Comparison of ENCODE assay signal across 8 cellular contexts in the genomic region with DNA sequence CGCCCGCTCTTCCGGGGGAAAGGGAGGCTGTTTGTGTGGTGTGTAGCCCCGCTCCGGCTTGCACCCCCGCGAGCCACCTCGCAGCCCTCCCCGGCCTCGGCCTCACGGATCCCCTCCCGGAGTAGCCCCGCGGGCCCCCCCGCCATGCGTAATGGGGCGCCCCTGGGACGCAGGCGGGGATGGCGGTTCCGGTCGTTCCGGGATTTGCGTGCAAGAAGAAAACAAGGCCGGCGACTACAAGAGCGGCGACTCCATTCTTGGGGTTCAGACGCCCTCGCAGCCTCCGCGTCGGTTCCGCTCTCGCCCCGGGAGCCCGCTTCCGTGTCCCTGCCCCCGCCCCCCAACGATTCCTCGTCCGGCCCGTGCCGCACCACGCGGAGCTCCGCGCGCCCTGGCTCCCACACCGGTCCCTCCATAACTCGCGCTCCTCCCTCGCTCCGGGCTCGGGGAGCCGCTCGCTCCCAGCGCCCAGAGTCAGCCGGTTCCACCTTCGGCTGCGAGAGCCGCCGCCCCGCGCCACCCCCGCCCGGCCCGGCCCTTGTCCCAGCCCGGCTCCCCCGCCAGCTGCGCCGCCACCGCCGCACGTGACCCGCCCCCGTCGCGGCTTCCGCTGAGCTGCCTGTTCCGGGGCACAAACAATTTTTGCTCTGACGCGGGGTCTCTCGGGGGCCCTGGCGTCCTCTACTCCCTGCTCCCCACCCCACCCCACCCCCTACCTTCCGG.
DNase-seq lines count a peak whose midpoint lies in the region; ATAC-seq and TF ChIP-seq lines count a peak whose summit lies in the region.

No MANE protein-coding gene starts in this region.

- H3K4me1 Mint-ChIP-seq in mesothelial cell of epicardium = peaks cover 26% of the 10 kb centered on the region
- H3K4me1 Mint-ChIP-seq in stimulated activated effector memory CD8-positive, alpha-beta T cell treated with anti-CD3 and anti-CD28 coated beads, Interleukin-12 subunit alpha, Interleukin-12 subunit beta, amount 100 ng/mL, for 72 hours = peaks cover 25% of the 10 kb centered on the region

- peak overlapping the region; percentile 70 for H3K4me3 Mint-ChIP-seq in mesothelial cell of epicardium
- peak overlapping the region; percentile 86 for H3K4me3 Mint-ChIP-seq in stimulated activated effector memory CD8-positive, alpha-beta T cell treated with anti-CD3 and anti-CD28 coated beads, Interleukin-12 subunit alpha, Interleukin-12 subunit beta, amount 100 ng/mL, for 72 hours

- H3K9me3 Mint-ChIP-seq in mesothelial cell of epicardium = peaks cover 14% of the 10 kb centered on the region
- H3K9me3 Mint-ChIP-seq in stimulated activated effector memory CD8-positive, alpha-beta T cell treated with anti-CD3 and anti-CD28 coated beads, Interleukin-12 subunit alpha, Interleukin-12 subunit beta, amount 100 ng/mL, for 72 hours = no peaks in the 10 kb centered on the region

- ATAC-seq in stimulated activated effector memory CD8-positive, alpha-beta T cell treated with anti-CD3 and anti-CD28 coated beads, Interleukin-12 subunit alpha, Interleukin-12 subunit beta, amount 100 ng/mL, for 72 hours = peak; percentile 42

- peak overlapping the region; percentile 67 for H3K4me3 ChIP-seq in Jurkat, Clone E6-1 (ENCODE audit: low read length)

- DNase-seq in activated CD8-positive, alpha-beta memory T cell treated with anti-CD3 and anti-CD28 coated beads for 4 hours (ENCODE audit: low read depth in 2 of 2) = peak; percentile 56 to 62
- no peak for DNase-seq in activated CD8-positive, alpha-beta memory T cell treated with anti-CD3 and anti-CD28 coated beads for 24 hours
- peak; percentile 53 for DNase-seq in Jurkat, Clone E6-1 (ENCODE audit: low read depth, low spot score)
- peak; percentile 59 to 66 for DNase-seq in activated CD4-positive, alpha-beta T cell treated with anti-CD3 and anti-CD28 coated beads, Interleukin-2, amount 50 U/mL, for 24 hours (ENCODE audit: low read depth in 1 of 2, low spot score in 1 of 2)
- peak; percentile 65 for DNase-seq in effector CD4-positive, alpha-beta T cell
- DNase-seq in mesothelial cell of epicardium (ENCODE audit: low spot score in 2 of 2, unreplicated experiment in 2 of 2) (no peak), HuH-7.5 (ENCODE audit: low spot score) (no peak)
- peak; percentile 59 to 84 for DNase-seq in stimulated activated effector memory CD8-positive, alpha-beta T cell treated with anti-CD3 and anti-CD28 coated beads, Interleukin-12 subunit alpha, Interleukin-12 subunit beta, amount 100 ng/mL, for 72 hours (ENCODE audit: low spot score in 2 of 2)

- no peaks in the 10 kb centered on the region for H3K36me3 Mint-ChIP-seq in mesothelial cell of epicardium
- peaks cover 41% of the 10 kb centered on the region for H3K36me3 Mint-ChIP-seq in stimulated activated effector memory CD8-positive, alpha-beta T cell treated with anti-CD3 and anti-CD28 coated beads, Interleukin-12 subunit alpha, Interleukin-12 subunit beta, amount 100 ng/mL, for 72 hours

- peak overlapping the region; percentile 79 for H3K27ac Mint-ChIP-seq in mesothelial cell of epicardium
- H3K27ac Mint-ChIP-seq in stimulated activated effector memory CD8-positive, alpha-beta T cell treated with anti-CD3 and anti-CD28 coated beads, Interleukin-12 subunit alpha, Interleukin-12 subunit beta, amount 100 ng/mL, for 72 hours = peak overlapping the region; percentile 99

- no peaks in the 10 kb centered on the region for H3K27me3 Mint-ChIP-seq in mesothelial cell of epicardium (ENCODE audit: low read depth)

- no peak for TF ChIP-seq CTCF in mesothelial cell of epicardium (IDR thresholded peaks at IDR 0.05; ENCODE audit: unreplicated experiment)

Comparison
In these comparisons a context has a peak if more than half of its experiments do, and no peak if none do; other contexts are left out.
1. DNase-seq: peak in activated CD8-positive, alpha-beta memory T cell treated with anti-CD3 and anti-CD28 coated beads for 4 hours (2 of 2), Jurkat, Clone E6-1 (single experiment), activated CD4-positive, alpha-beta T cell treated with anti-CD3 and anti-CD28 coated beads, Interleukin-2, amount 50 U/mL, for 24 hours (2 of 2), effector CD4-positive, alpha-beta T cell (single experiment) and stimulated activated effector memory CD8-positive, alpha-beta T cell treated with anti-CD3 and anti-CD28 coated beads, Interleukin-12 subunit alpha, Interleukin-12 subunit beta, amount 100 ng/mL, for 72 hours (2 of 2); none in activated CD8-positive, alpha-beta memory T cell treated with anti-CD3 and anti-CD28 coated beads for 24 hours (single experiment), mesothelial cell of epicardium (0 of 2) and HuH-7.5 (single experiment).